Comparison of ENCODE assay signal across 8 cellular contexts in the genomic region with DNA sequence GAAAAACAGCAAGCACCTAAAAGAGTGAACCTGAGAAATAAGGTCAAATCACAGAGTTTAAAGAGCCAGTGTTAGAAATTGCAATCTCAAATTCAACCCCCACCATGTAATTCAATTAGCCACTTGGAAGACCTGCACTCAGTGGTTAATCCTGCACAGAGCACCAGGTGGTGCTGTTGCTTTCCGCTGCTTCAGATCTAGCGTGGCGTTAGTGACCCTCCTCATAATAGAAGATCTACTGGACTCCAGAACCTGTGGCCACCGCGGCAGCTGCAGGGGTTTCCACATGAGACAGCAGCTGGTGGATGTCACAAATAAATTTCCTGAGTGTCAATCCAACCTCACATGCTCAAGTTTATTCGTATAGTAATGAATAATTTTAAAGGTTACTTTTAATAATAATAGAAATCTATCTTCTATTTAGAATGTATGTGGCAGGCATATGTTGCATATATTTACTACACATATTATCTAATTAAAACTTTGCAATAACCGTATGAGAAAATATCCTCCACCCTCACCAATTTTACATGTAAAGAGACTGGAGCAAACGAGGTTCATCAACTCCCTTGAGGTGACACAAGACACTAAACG.
DNase-seq lines count a peak whose midpoint lies in the region; ATAC-seq and TF ChIP-seq lines count a peak whose summit lies in the region.

No MANE protein-coding gene starts in this region.

- H3K79me2 ChIP-seq in parathyroid adenoma, result no peaks in the 10 kb centered on the region

- H3K9me3 ChIP-seq in parathyroid adenoma (ENCODE audit: control insufficient read depth, low read length), result no peaks in the 10 kb centered on the region

- no peaks in the 10 kb centered on the region for H3K4me1 ChIP-seq in parathyroid adenoma

- peak; percentile 35 for DNase-seq in COLO829 (ENCODE audit: low spot score)
- peak; percentile 15 to 49 for DNase-seq in NCI-H1930 (lab: John Stamatoyannopoulos, UW)
- peak; percentile 33 for DNase-seq in activated CD8-positive, alpha-beta memory T cell treated with anti-CD3 and anti-CD28 coated beads, Interleukin-2, amount 50 U/mL, for 4 hours
- peak; percentile 20 for DNase-seq in germinal center (ENCODE audit: low spot score)
- no peak for DNase-seq in T-helper 9 cell

- no peaks in the 10 kb centered on the region for H3K36me3 ChIP-seq in parathyroid adenoma (ENCODE audit: control insufficient read depth, insufficient read depth, low read length)

- peak; percentile 75 for TF ChIP-seq CTCF in parathyroid adenoma (IDR thresholded peaks at IDR 0.05)

- no peak overlapping the region for H3K4me3 ChIP-seq in parathyroid adenoma (ENCODE audit: low read depth, low read length)

- ATAC-seq in GM18867 (IDR thresholded peaks at IDR 0.05; ENCODE audit: unreplicated experiment) (peak; percentile 97), HG02973 (IDR thresholded peaks at IDR 0.05; ENCODE audit: unreplicated experiment) (peak; percentile 93)

- no peaks in the 10 kb centered on the region for H3K27me3 ChIP-seq in parathyroid adenoma (ENCODE audit: control insufficient read depth, insufficient read depth, low read length)

- H2AFZ ChIP-seq in parathyroid adenoma, result peak overlapping the region; percentile 40

- H3K9ac ChIP-seq in parathyroid adenoma, result no peak overlapping the region

- H3K27ac ChIP-seq in parathyroid adenoma, result no peak overlapping the region

- no peak overlapping the region for H3K4me2 ChIP-seq in parathyroid adenoma (ENCODE audit: low read length)
